ENCODE assay signal across 1 cellular context in the genomic region with DNA sequence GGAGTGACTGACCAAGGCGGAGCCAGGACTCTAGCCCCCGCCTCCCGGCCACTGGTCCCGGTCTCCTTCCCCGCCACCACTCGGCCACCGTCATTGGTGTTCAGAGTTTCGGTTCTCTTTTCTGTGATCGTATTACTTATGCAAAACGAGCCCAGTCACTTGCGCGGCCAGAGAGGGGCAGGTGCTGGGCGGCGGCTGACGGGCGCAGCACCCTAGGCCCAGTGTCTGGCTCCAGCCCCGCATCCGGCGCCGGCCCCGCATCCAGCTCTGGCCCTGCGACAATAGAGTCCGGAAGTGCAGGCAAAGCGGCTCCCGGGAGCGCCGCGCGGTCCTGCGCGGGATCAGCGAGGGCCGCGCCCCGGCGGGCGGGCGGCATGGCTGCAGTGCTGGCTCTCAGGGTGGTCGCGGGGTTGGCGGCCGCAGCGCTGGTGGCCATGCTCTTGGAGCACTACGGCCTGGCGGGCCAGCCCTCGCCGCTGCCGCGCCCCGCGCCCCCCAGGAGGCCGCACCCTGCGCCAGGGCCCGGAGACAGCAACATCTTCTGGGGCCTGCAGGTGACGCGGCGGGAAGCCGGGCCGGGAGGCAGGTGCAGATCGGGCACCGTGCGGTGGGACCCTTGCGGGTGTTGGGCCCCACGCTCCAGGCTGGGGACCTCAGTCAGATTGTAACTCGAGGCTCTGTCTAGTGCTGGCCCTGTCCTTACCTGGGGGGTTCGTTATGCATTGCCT.
TF ChIP-seq lines count a peak whose summit lies in the region.

A gene (plus strand): TSS at position 158 of the 728 bp plus-strand sequence. CDS start 217 bp downstream, at position 375.

TF ChIP-seq in WTC11, 78 proteins besides CTCF, POLR2A, EP300 and RAD21 (continued from another document):
- TF ChIP-seq SMAD4 (CRISPR knock-in tag; IDR thresholded peaks at IDR 0.05) (no peak; the same call in 1 of the 2 replicates), RELA (CRISPR knock-in tag; IDR thresholded peaks at IDR 0.05; ENCODE audit: borderline replicate concordance) (no peak), NR1H2 (CRISPR knock-in tag; IDR thresholded peaks at IDR 0.05) (no peak), ELF4 (CRISPR knock-in tag; IDR thresholded peaks at IDR 0.05; ENCODE audit: low read depth) (no peak), TEAD1 (CRISPR knock-in tag; IDR thresholded peaks at IDR 0.05) (no peak), ZNF263 (CRISPR knock-in tag; IDR thresholded peaks at IDR 0.05; ENCODE audit: low read depth) (no peak), MYBL2 (CRISPR knock-in tag; IDR thresholded peaks at IDR 0.05) (0 out of 2 replicates have a peak, but pooled peaks have one; percentile 6), SOX15 (CRISPR knock-in tag; IDR thresholded peaks at IDR 0.05) (no peak), EMX1 (CRISPR knock-in tag; IDR thresholded peaks at IDR 0.05) (no peak), NR2C2 (CRISPR knock-in tag; IDR thresholded peaks at IDR 0.05) (no peak), ZNF317 (CRISPR knock-in tag; IDR thresholded peaks at IDR 0.05; ENCODE audit: borderline replicate concordance, low read depth) (no peak), ATF1 (CRISPR knock-in tag; IDR thresholded peaks at IDR 0.05) (no peak), GRHL2 (CRISPR knock-in tag; IDR thresholded peaks at IDR 0.05; ENCODE audit: insufficient replicate concordance, severe bottlenecking) (no peak), SMAD3 (CRISPR knock-in tag; IDR thresholded peaks at IDR 0.05; ENCODE audit: borderline replicate concordance) (no peak), NFYB (CRISPR knock-in tag; conservative IDR thresholded peaks at IDR 0.05; ENCODE audit: low read depth) (no peak), ZNF423 (CRISPR knock-in tag; IDR thresholded peaks at IDR 0.05) (peak; percentile 72), SP1 (CRISPR knock-in tag; conservative IDR thresholded peaks at IDR 0.05) (0 out of 2 replicates have a peak, but pooled peaks have one; percentile 39), ETV6 (CRISPR knock-in tag; IDR thresholded peaks at IDR 0.05) (peak; percentile 74; the same call in 1 of the 2 replicates), CREB1 (CRISPR knock-in tag; IDR thresholded peaks at IDR 0.05) (no peak)
- TF ChIP-seq, protein P1, sequence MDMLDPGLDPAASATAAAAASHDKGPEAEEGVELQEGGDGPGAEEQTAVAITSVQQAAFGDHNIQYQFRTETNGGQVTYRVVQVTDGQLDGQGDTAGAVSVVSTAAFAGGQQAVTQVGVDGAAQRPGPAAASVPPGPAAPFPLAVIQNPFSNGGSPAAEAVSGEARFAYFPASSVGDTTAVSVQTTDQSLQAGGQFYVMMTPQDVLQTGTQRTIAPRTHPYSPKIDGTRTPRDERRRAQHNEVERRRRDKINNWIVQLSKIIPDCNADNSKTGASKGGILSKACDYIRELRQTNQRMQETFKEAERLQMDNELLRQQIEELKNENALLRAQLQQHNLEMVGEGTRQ (CRISPR knock-in tag; IDR thresholded peaks at IDR 0.05), result no peak
- TF ChIP-seq, protein P2, sequence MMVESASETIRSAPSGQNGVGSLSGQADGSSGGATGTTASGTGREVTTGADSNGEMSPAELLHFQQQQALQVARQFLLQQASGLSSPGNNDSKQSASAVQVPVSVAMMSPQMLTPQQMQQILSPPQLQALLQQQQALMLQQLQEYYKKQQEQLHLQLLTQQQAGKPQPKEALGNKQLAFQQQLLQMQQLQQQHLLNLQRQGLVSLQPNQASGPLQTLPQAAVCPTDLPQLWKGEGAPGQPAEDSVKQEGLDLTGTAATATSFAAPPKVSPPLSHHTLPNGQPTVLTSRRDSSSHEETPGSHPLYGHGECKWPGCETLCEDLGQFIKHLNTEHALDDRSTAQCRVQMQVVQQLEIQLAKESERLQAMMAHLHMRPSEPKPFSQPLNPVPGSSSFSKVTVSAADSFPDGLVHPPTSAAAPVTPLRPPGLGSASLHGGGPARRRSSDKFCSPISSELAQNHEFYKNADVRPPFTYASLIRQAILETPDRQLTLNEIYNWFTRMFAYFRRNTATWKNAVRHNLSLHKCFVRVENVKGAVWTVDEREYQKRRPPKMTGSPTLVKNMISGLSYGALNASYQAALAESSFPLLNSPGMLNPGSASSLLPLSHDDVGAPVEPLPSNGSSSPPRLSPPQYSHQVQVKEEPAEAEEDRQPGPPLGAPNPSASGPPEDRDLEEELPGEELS (CRISPR knock-in tag; IDR thresholded peaks at IDR 0.05), result peak; percentile 54
- TF ChIP-seq, protein P3, sequence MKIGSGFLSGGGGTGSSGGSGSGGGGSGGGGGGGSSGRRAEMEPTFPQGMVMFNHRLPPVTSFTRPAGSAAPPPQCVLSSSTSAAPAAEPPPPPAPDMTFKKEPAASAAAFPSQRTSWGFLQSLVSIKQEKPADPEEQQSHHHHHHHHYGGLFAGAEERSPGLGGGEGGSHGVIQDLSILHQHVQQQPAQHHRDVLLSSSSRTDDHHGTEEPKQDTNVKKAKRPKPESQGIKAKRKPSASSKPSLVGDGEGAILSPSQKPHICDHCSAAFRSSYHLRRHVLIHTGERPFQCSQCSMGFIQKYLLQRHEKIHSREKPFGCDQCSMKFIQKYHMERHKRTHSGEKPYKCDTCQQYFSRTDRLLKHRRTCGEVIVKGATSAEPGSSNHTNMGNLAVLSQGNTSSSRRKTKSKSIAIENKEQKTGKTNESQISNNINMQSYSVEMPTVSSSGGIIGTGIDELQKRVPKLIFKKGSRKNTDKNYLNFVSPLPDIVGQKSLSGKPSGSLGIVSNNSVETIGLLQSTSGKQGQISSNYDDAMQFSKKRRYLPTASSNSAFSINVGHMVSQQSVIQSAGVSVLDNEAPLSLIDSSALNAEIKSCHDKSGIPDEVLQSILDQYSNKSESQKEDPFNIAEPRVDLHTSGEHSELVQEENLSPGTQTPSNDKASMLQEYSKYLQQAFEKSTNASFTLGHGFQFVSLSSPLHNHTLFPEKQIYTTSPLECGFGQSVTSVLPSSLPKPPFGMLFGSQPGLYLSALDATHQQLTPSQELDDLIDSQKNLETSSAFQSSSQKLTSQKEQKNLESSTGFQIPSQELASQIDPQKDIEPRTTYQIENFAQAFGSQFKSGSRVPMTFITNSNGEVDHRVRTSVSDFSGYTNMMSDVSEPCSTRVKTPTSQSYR (CRISPR knock-in tag; IDR thresholded peaks at IDR 0.05), result no peak
- TF ChIP-seq, protein P4, sequence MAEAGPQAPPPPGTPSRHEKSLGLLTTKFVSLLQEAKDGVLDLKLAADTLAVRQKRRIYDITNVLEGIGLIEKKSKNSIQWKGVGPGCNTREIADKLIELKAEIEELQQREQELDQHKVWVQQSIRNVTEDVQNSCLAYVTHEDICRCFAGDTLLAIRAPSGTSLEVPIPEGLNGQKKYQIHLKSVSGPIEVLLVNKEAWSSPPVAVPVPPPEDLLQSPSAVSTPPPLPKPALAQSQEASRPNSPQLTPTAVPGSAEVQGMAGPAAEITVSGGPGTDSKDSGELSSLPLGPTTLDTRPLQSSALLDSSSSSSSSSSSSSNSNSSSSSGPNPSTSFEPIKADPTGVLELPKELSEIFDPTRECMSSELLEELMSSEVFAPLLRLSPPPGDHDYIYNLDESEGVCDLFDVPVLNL (CRISPR knock-in tag; IDR thresholded peaks at IDR 0.05; ENCODE audit: borderline replicate concordance, low read depth), result no peak
- TF ChIP-seq, protein P5, sequence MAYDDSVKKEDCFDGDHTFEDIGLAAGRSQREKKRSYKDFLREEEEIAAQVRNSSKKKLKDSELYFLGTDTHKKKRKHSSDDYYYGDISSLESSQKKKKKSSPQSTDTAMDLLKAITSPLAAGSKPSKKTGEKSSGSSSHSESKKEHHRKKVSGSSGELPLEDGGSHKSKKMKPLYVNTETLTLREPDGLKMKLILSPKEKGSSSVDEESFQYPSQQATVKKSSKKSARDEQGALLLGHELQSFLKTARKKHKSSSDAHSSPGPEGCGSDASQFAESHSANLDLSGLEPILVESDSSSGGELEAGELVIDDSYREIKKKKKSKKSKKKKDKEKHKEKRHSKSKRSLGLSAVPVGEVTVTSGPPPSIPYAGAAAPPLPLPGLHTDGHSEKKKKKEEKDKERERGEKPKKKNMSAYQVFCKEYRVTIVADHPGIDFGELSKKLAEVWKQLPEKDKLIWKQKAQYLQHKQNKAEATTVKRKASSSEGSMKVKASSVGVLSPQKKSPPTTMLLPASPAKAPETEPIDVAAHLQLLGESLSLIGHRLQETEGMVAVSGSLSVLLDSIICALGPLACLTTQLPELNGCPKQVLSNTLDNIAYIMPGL (CRISPR knock-in tag; IDR thresholded peaks at IDR 0.05), result peak; percentile 24; the same call in 1 of the 2 replicates
- TF ChIP-seq, protein P6, sequence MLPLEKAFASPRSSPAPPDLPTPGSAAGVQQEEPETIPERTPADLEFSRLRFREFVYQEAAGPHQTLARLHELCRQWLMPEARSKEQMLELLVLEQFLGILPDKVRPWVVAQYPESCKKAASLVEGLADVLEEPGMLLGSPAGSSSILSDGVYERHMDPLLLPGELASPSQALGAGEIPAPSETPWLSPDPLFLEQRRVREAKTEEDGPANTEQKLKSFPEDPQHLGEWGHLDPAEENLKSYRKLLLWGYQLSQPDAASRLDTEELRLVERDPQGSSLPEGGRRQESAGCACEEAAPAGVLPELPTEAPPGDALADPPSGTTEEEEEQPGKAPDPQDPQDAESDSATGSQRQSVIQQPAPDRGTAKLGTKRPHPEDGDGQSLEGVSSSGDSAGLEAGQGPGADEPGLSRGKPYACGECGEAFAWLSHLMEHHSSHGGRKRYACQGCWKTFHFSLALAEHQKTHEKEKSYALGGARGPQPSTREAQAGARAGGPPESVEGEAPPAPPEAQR (CRISPR knock-in tag; IDR thresholded peaks at IDR 0.05), result no peak
- TF ChIP-seq, protein P7, sequence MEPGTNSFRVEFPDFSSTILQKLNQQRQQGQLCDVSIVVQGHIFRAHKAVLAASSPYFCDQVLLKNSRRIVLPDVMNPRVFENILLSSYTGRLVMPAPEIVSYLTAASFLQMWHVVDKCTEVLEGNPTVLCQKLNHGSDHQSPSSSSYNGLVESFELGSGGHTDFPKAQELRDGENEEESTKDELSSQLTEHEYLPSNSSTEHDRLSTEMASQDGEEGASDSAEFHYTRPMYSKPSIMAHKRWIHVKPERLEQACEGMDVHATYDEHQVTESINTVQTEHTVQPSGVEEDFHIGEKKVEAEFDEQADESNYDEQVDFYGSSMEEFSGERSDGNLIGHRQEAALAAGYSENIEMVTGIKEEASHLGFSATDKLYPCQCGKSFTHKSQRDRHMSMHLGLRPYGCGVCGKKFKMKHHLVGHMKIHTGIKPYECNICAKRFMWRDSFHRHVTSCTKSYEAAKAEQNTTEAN (CRISPR knock-in tag; IDR thresholded peaks at IDR 0.05), result 0 out of 2 replicates have a peak, but pooled peaks have one; percentile 38
- TF ChIP-seq, protein P8, sequence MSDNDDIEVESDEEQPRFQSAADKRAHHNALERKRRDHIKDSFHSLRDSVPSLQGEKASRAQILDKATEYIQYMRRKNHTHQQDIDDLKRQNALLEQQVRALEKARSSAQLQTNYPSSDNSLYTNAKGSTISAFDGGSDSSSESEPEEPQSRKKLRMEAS (CRISPR knock-in tag; IDR thresholded peaks at IDR 0.05), result peak; percentile 45; the same call in 1 of the 2 replicates
- TF ChIP-seq, protein P9, sequence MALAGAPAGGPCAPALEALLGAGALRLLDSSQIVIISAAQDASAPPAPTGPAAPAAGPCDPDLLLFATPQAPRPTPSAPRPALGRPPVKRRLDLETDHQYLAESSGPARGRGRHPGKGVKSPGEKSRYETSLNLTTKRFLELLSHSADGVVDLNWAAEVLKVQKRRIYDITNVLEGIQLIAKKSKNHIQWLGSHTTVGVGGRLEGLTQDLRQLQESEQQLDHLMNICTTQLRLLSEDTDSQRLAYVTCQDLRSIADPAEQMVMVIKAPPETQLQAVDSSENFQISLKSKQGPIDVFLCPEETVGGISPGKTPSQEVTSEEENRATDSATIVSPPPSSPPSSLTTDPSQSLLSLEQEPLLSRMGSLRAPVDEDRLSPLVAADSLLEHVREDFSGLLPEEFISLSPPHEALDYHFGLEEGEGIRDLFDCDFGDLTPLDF (CRISPR knock-in tag; IDR thresholded peaks at IDR 0.05), result no peak
- TF ChIP-seq, protein P10, sequence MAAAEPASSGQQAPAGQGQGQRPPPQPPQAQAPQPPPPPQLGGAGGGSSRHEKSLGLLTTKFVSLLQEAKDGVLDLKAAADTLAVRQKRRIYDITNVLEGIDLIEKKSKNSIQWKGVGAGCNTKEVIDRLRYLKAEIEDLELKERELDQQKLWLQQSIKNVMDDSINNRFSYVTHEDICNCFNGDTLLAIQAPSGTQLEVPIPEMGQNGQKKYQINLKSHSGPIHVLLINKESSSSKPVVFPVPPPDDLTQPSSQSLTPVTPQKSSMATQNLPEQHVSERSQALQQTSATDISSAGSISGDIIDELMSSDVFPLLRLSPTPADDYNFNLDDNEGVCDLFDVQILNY (CRISPR knock-in tag; IDR thresholded peaks at IDR 0.05), result peak; percentile 82
